Comparison of ENCODE assay signal across 2 cellular contexts in the genomic region with DNA sequence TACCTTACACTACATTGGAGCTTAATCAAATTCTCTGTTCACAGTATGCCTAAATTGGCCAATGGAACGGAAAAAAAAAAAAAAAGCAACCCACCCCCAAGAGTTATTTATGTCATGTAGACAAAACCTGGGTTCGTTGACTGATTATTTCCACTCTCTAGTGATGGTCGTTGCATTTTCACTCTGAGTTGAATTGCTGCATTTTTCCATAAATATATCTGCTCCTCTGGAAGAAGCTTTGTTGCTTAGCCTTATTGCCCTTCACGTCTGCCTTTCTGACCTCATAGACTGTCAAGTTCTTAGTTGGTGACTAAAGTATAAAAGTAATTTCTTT.
TF ChIP-seq lines count a peak whose summit lies in the region.

No MANE protein-coding gene starts in this region.

TF ChIP-seq in SK-N-SH, 30 proteins besides CTCF, POLR2A, EP300 and RAD21 (continued from another document):
- TF ChIP-seq, protein P1, sequence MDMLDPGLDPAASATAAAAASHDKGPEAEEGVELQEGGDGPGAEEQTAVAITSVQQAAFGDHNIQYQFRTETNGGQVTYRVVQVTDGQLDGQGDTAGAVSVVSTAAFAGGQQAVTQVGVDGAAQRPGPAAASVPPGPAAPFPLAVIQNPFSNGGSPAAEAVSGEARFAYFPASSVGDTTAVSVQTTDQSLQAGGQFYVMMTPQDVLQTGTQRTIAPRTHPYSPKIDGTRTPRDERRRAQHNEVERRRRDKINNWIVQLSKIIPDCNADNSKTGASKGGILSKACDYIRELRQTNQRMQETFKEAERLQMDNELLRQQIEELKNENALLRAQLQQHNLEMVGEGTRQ (IDR thresholded peaks at IDR 0.05; ENCODE audit: borderline replicate concordance, low read depth, low read length) = no peak
- no peak for TF ChIP-seq SIN3A (IDR thresholded peaks at IDR 0.05; ENCODE audit: borderline replicate concordance, low read depth, low read length)
- no peak for TF ChIP-seq CHD2 (IDR thresholded peaks at IDR 0.05; ENCODE audit: low read length, partially characterized antibody)
- TF ChIP-seq, protein P2, sequence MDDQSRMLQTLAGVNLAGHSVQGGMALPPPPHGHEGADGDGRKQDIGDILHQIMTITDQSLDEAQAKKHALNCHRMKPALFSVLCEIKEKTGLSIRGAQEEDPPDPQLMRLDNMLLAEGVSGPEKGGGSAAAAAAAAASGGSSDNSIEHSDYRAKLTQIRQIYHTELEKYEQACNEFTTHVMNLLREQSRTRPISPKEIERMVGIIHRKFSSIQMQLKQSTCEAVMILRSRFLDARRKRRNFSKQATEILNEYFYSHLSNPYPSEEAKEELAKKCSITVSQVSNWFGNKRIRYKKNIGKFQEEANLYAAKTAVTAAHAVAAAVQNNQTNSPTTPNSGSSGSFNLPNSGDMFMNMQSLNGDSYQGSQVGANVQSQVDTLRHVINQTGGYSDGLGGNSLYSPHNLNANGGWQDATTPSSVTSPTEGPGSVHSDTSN (IDR thresholded peaks at IDR 0.05) = no peak
- no peak for TF ChIP-seq FOXJ3 (CRISPR knock-in tag; IDR thresholded peaks at IDR 0.05)
- no peak for TF ChIP-seq ELF1 (IDR thresholded peaks at IDR 0.05)
- TF ChIP-seq TCF12 (IDR thresholded peaks at IDR 0.05) = no peak
- no peak for TF ChIP-seq NRF1 (IDR thresholded peaks at IDR 0.05; ENCODE audit: low read depth, low read length)
- TF ChIP-seq, protein P3, sequence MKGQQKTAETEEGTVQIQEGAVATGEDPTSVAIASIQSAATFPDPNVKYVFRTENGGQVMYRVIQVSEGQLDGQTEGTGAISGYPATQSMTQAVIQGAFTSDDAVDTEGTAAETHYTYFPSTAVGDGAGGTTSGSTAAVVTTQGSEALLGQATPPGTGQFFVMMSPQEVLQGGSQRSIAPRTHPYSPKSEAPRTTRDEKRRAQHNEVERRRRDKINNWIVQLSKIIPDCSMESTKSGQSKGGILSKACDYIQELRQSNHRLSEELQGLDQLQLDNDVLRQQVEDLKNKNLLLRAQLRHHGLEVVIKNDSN (IDR thresholded peaks at IDR 0.05; ENCODE audit: borderline replicate concordance, low read depth) = no peak
- TF ChIP-seq MEF2A (IDR thresholded peaks at IDR 0.05; ENCODE audit: borderline replicate concordance, low read depth) = no peak
- no peak for TF ChIP-seq RFX5 (IDR thresholded peaks at IDR 0.05; ENCODE audit: low read length)
- TF ChIP-seq, protein P4, sequence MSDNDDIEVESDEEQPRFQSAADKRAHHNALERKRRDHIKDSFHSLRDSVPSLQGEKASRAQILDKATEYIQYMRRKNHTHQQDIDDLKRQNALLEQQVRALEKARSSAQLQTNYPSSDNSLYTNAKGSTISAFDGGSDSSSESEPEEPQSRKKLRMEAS (IDR thresholded peaks at IDR 0.05; ENCODE audit: low read depth) = no peak
- no peak for TF ChIP-seq TEAD4 (IDR thresholded peaks at IDR 0.05; ENCODE audit: borderline replicate concordance, insufficient read depth)
TF ChIP-seq in SK-N-SH: peak in this region for 0.

TF ChIP-seq in SK-N-SH treated with all-trans-retinoic acid at 6 μM for 48 hours, 23 proteins besides CTCF, POLR2A, EP300 and RAD21 (continued from another document):
- TF ChIP-seq, protein P5, sequence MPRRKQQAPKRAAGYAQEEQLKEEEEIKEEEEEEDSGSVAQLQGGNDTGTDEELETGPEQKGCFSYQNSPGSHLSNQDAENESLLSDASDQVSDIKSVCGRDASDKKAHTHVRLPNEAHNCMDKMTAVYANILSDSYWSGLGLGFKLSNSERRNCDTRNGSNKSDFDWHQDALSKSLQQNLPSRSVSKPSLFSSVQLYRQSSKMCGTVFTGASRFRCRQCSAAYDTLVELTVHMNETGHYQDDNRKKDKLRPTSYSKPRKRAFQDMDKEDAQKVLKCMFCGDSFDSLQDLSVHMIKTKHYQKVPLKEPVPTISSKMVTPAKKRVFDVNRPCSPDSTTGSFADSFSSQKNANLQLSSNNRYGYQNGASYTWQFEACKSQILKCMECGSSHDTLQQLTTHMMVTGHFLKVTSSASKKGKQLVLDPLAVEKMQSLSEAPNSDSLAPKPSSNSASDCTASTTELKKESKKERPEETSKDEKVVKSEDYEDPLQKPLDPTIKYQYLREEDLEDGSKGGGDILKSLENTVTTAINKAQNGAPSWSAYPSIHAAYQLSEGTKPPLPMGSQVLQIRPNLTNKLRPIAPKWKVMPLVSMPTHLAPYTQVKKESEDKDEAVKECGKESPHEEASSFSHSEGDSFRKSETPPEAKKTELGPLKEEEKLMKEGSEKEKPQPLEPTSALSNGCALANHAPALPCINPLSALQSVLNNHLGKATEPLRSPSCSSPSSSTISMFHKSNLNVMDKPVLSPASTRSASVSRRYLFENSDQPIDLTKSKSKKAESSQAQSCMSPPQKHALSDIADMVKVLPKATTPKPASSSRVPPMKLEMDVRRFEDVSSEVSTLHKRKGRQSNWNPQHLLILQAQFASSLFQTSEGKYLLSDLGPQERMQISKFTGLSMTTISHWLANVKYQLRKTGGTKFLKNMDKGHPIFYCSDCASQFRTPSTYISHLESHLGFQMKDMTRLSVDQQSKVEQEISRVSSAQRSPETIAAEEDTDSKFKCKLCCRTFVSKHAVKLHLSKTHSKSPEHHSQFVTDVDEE (CRISPR knock-in tag; IDR thresholded peaks at IDR 0.05) = no peak
- TF ChIP-seq ESRRG (CRISPR knock-in tag; IDR thresholded peaks at IDR 0.05) (no peak), RARB (CRISPR knock-in tag; IDR thresholded peaks at IDR 0.05) (no peak), ZNF565 (CRISPR knock-in tag; conservative IDR thresholded peaks at IDR 0.05; ENCODE audit: low read depth) (no peak), ZFP3 (CRISPR knock-in tag; IDR thresholded peaks at IDR 0.05) (no peak), TCF4 (CRISPR knock-in tag; IDR thresholded peaks at IDR 0.05; ENCODE audit: borderline replicate concordance) (no peak), CSDC2 (CRISPR knock-in tag; IDR thresholded peaks at IDR 0.05) (no peak), ZNF8 (CRISPR knock-in tag; IDR thresholded peaks at IDR 0.05) (no peak)
- TF ChIP-seq, protein P6, sequence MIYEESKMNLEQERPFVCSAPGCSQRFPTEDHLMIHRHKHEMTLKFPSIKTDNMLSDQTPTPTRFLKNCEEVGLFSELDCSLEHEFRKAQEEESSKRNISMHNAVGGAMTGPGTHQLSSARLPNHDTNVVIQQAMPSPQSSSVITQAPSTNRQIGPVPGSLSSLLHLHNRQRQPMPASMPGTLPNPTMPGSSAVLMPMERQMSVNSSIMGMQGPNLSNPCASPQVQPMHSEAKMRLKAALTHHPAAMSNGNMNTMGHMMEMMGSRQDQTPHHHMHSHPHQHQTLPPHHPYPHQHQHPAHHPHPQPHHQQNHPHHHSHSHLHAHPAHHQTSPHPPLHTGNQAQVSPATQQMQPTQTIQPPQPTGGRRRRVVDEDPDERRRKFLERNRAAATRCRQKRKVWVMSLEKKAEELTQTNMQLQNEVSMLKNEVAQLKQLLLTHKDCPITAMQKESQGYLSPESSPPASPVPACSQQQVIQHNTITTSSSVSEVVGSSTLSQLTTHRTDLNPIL (CRISPR knock-in tag; IDR thresholded peaks at IDR 0.05; ENCODE audit: low read depth) = no peak
